In genomic region chr9:131178382-131178781, GRCh38 we compare ENCODE assay signal across 8 cellular contexts. TPM values are rescaled to one million over a fixed set of nuclear protein-coding genes. Genes with fewer than 3 reads are reported as not detected.
DNase-seq lines count a peak whose midpoint lies in the region; ATAC-seq and TF ChIP-seq lines count a peak whose summit lies in the region.

No MANE protein-coding gene starts in this region.

- H2AFZ ChIP-seq in SU-DHL-6 (ENCODE audit: low read depth, low read length, severe bottlenecking) = no peak overlapping the region

- no peak overlapping the region for H3K4me2 ChIP-seq in SU-DHL-6 (ENCODE audit: low read depth, low read length, poor library complexity, severe bottlenecking)

- peaks cover 12% of the 10 kb centered on the region for H3K36me3 Mint-ChIP-seq in activated naive CD8-positive, alpha-beta T cell

- intact Hi-C loops in psoas muscle (cut with DNase I) = loop anchor here (1.0 to 5.0 kb wide), 2 partner anchors 99 to 158 kb away; partner anchors contain the start of gene FAM78A (in 1 of the 2)
- intact Hi-C loops in vagina (cut with DNase I) = loop anchor here (5.0 kb wide), 1 partner anchor 154 kb away; no protein-coding TSS in a partner anchor

- no peaks in the 10 kb centered on the region for H3K27me3 ChIP-seq in BE2C
- H3K27me3 ChIP-seq in SU-DHL-6 (ENCODE audit: low read length) = no peaks in the 10 kb centered on the region
- H3K27me3 ChIP-seq in cardiac muscle cell = no peaks in the 10 kb centered on the region
- H3K27me3 ChIP-seq in psoas muscle (ENCODE audit: insufficient read depth in 3 of 3, low read length in 2 of 3) = no peaks in the 10 kb centered on the region
- no peaks in the 10 kb centered on the region for H3K27me3 ChIP-seq in vagina

- H3K4me3 Mint-ChIP-seq in activated naive CD8-positive, alpha-beta T cell = no peak overlapping the region

- no peak overlapping the region for H3K4me3 ChIP-seq in BE2C (ENCODE audit: low read depth, low read length)
- no peak overlapping the region for H3K4me3 ChIP-seq in SU-DHL-6 (ENCODE audit: insufficient read depth, low read length, poor library complexity, severe bottlenecking)
- H3K4me3 ChIP-seq in cardiac muscle cell = no peak overlapping the region
- H3K4me3 ChIP-seq in psoas muscle = no peak overlapping the region
- H3K4me3 ChIP-seq in vagina = no peak overlapping the region

- 9 to 18% (median 10%) methylated on average over 4 of the region's 4 CpGs for WGBS in psoas muscle, 3 donors

- H3K4me1 ChIP-seq in BE2C = no peaks in the 10 kb centered on the region
- peaks cover 29% of the 10 kb centered on the region for H3K4me1 ChIP-seq in cardiac muscle cell (ENCODE audit: low read depth)
- H3K4me1 ChIP-seq in psoas muscle = peaks cover 28% of the 10 kb centered on the region
- no peaks in the 10 kb centered on the region for H3K4me1 ChIP-seq in vagina

- peak; percentile 84 for DNase-seq in BE2C
- peak; percentile 91 for DNase-seq in KBM-7
- DNase-seq in cardiac muscle cell (ENCODE audit: low read depth in 1 of 2, low spot score in 1 of 2) = peak; percentile 78 to 85
- DNase-seq in psoas muscle = peak; percentile 63 to 82
- no peak for DNase-seq in vagina (ENCODE audit: extremely low spot score in 2 of 2)

- in situ Hi-C loops in KBM-7 (cut with MboI; ENCODE audit: low pct_unique_long_range_greater_than_20kb, low sequenced_read_pairs) = no loop called here

- no peaks in the 10 kb centered on the region for H3K9me3 ChIP-seq in BE2C
- no peaks in the 10 kb centered on the region for H3K9me3 ChIP-seq in SU-DHL-6 (ENCODE audit: insufficient read depth, low read length)
- H3K9me3 ChIP-seq in cardiac muscle cell (ENCODE audit: low read depth) = no peaks in the 10 kb centered on the region
- H3K9me3 ChIP-seq in psoas muscle = no peaks in the 10 kb centered on the region
- no peaks in the 10 kb centered on the region for H3K9me3 ChIP-seq in vagina

- TF ChIP-seq POLR2A in vagina (IDR thresholded peaks at IDR 0.05) = no peak

- H3K4me1 Mint-ChIP-seq in activated naive CD8-positive, alpha-beta T cell (ENCODE audit: low read depth) = peaks cover 4% of the 10 kb centered on the region

- H3K9me3 Mint-ChIP-seq in activated naive CD8-positive, alpha-beta T cell (ENCODE audit: low read depth) = no peaks in the 10 kb centered on the region

- peak; percentile 57 for ATAC-seq in GM19043 (IDR thresholded peaks at IDR 0.05; ENCODE audit: low read depth, unreplicated experiment)
- ATAC-seq in psoas muscle = peak; percentile 91 to 97 (median 93)

- no peak overlapping the region for H3K27ac ChIP-seq in SU-DHL-6 (ENCODE audit: low read depth, low read length)
- peak overlapping the region; percentile 64 for H3K27ac ChIP-seq in cardiac muscle cell
- H3K27ac ChIP-seq in psoas muscle = no peak overlapping the region
- no peak overlapping the region for H3K27ac ChIP-seq in vagina

- no peak overlapping the region for H3K9ac ChIP-seq in SU-DHL-6 (ENCODE audit: low read length)

- H3K9me2 ChIP-seq in SU-DHL-6 (replicated peaks; ENCODE audit: insufficient read depth, low read length) = no peaks in the 10 kb centered on the region

- H4K20me1 ChIP-seq in SU-DHL-6 (ENCODE audit: low read depth, low read length) = no peaks in the 10 kb centered on the region

- 0 out of 2 replicates have a peak, but pooled peaks cover 14% of the 10 kb centered on the region for H3F3A ChIP-seq in SU-DHL-6 (ENCODE audit: insufficient read depth)

- peak overlapping the region; percentile 54 for H3K27ac Mint-ChIP-seq in activated naive CD8-positive, alpha-beta T cell

- no peaks in the 10 kb centered on the region for H3K79me2 ChIP-seq in SU-DHL-6 (ENCODE audit: insufficient read depth, low read length)

- TF ChIP-seq CTCF in BE2C (IDR thresholded peaks at IDR 0.05; ENCODE audit: low read depth, low read length) = peak; percentile 98
- TF ChIP-seq CTCF in SU-DHL-6 (IDR thresholded peaks at IDR 0.05; ENCODE audit: insufficient read depth, low read length, poor library complexity, severe bottlenecking) = peak; percentile 75
- TF ChIP-seq CTCF in cardiac muscle cell (IDR thresholded peaks at IDR 0.05; ENCODE audit: low read depth, low read length) = peak; percentile 98
- TF ChIP-seq CTCF in psoas muscle (IDR thresholded peaks at IDR 0.05) = peak; percentile 96
- TF ChIP-seq CTCF in vagina (IDR thresholded peaks at IDR 0.05) = peak; percentile 57 to 86 (median 78)

- peaks cover 83% of the 10 kb centered on the region for H3K36me3 ChIP-seq in BE2C
- peaks cover 30% of the 10 kb centered on the region; the same call in 1 of the 2 replicates for H3K36me3 ChIP-seq in SU-DHL-6 (ENCODE audit: low read length)
- peaks cover 33% of the 10 kb centered on the region for H3K36me3 ChIP-seq in cardiac muscle cell
- peaks cover 7 to 72% of the 10 kb centered on the region in 2 donors for H3K36me3 ChIP-seq in psoas muscle (ENCODE audit: insufficient read depth in 1 of 2, low read depth in 1 of 2)
- H3K36me3 ChIP-seq in vagina = peaks cover 0 to 64% of the 10 kb centered on the region in 2 donors

- H3K27me3 Mint-ChIP-seq in activated naive CD8-positive, alpha-beta T cell = no peaks in the 10 kb centered on the region

RNA-seq across cellular contexts. Expression of gene NUP214, which starts 53.0 kb away (rescaled TPM):
- polyA plus RNA-seq in BE2C (2012; ENCODE audit: insufficient read depth, insufficient read length, low read depth) = 59.8 TPM
- total RNA-seq in cardiac muscle cell (18.7 and 29.0 TPM in 2 replicates), psoas muscle (10 to 100 TPM; 20.1 to 28.1 (median 23.4) TPM), vagina (70.2 TPM)
- polyA plus RNA-seq in cardiac muscle cell (14.7 and 15.9 TPM in 2 replicates), psoas muscle (10 to 100 TPM; 11.8 to 14.2 (median 14.1) TPM)

Comparison
In these comparisons a context has a peak if more than half of its experiments do, and no peak if none do; other contexts are left out.
1. DNase-seq: peak in BE2C (single experiment), KBM-7 (single experiment), cardiac muscle cell (2 of 2) and psoas muscle (2 of 2); none in vagina (0 of 2).
2. Peak in every context shown above with its lines, with median percentiles within 50 percentile points of each other: CTCF ChIP-seq.